Comparison of ENCODE assay signal across 2 cellular contexts in genomic region chr9:92963831-92964606, GRCh38.
TF ChIP-seq lines count a peak whose summit lies in the region.

No MANE protein-coding gene starts in this region.

TF ChIP-seq in GM12878, 131 proteins besides CTCF, POLR2A, EP300 and RAD21 (continues in another document):
- TF ChIP-seq ZZZ3 (IDR thresholded peaks at IDR 0.05; ENCODE audit: control insufficient read depth, insufficient read length, low read depth) (no peak), SPI1 (IDR thresholded peaks at IDR 0.05; ENCODE audit: borderline replicate concordance, insufficient read depth, low read depth, low read length) (peak; percentile 69; the same call in 1 of the 2 replicates), IRF4 (IDR thresholded peaks at IDR 0.05; ENCODE audit: low read depth, low read length) (0 out of 2 replicates have a peak, but pooled peaks have one; percentile 34), SREBF1 (IDR thresholded peaks at IDR 0.05; ENCODE audit: low read length) (no peak), BHLHE40 (IDR thresholded peaks at IDR 0.05; ENCODE audit: borderline replicate concordance in 1 of 2, low read depth in 2 of 2, low read length in 1 of 2) (peak; percentile 60 to 61; a peak in 2 of 4 replicates), STAT3 (IDR thresholded peaks at IDR 0.05; ENCODE audit: low read depth, low read length) (no peak), MEF2B (IDR thresholded peaks at IDR 0.05; ENCODE audit: partially characterized antibody, poor library complexity, severe bottlenecking) (peak; percentile 40), JUNB (IDR thresholded peaks at IDR 0.05) (no peak), PAX8 (IDR thresholded peaks at IDR 0.05) (no peak), SUPT20H (IDR thresholded peaks at IDR 0.05; ENCODE audit: borderline replicate concordance, control insufficient read depth, low read depth, low read length) (no peak), PRDM15 (CRISPR knock-in tag; IDR thresholded peaks at IDR 0.05) (no peak), BCL11A (IDR thresholded peaks at IDR 0.05; ENCODE audit: low read depth, low read length) (no peak), CEBPB (IDR thresholded peaks at IDR 0.05; ENCODE audit: borderline replicate concordance in 1 of 2, low read depth in 2 of 2, low read length in 2 of 2) (peak in 1 of 2 experiments; percentile 71; a peak in 2 of 4 replicates), NFYA (IDR thresholded peaks at IDR 0.05; ENCODE audit: borderline replicate concordance, low read depth, low read length) (no peak), NFXL1 (IDR thresholded peaks at IDR 0.05; ENCODE audit: borderline replicate concordance) (no peak), TCF7 (IDR thresholded peaks at IDR 0.05; ENCODE audit: borderline replicate concordance) (no peak), ZNF217 (IDR thresholded peaks at IDR 0.05) (no peak), YBX1 (IDR thresholded peaks at IDR 0.05) (no peak), CBX3 (IDR thresholded peaks at IDR 0.05; ENCODE audit: borderline replicate concordance, low read depth) (no peak)
- TF ChIP-seq, protein P1, sequence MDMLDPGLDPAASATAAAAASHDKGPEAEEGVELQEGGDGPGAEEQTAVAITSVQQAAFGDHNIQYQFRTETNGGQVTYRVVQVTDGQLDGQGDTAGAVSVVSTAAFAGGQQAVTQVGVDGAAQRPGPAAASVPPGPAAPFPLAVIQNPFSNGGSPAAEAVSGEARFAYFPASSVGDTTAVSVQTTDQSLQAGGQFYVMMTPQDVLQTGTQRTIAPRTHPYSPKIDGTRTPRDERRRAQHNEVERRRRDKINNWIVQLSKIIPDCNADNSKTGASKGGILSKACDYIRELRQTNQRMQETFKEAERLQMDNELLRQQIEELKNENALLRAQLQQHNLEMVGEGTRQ (IDR thresholded peaks at IDR 0.05; ENCODE audit: borderline replicate concordance, low read depth, low read length), result no peak
- TF ChIP-seq, protein P2, sequence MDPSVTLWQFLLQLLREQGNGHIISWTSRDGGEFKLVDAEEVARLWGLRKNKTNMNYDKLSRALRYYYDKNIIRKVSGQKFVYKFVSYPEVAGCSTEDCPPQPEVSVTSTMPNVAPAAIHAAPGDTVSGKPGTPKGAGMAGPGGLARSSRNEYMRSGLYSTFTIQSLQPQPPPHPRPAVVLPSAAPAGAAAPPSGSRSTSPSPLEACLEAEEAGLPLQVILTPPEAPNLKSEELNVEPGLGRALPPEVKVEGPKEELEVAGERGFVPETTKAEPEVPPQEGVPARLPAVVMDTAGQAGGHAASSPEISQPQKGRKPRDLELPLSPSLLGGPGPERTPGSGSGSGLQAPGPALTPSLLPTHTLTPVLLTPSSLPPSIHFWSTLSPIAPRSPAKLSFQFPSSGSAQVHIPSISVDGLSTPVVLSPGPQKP (IDR thresholded peaks at IDR 0.05; ENCODE audit: low read depth, low read length), result no peak
- TF ChIP-seq, protein P3, sequence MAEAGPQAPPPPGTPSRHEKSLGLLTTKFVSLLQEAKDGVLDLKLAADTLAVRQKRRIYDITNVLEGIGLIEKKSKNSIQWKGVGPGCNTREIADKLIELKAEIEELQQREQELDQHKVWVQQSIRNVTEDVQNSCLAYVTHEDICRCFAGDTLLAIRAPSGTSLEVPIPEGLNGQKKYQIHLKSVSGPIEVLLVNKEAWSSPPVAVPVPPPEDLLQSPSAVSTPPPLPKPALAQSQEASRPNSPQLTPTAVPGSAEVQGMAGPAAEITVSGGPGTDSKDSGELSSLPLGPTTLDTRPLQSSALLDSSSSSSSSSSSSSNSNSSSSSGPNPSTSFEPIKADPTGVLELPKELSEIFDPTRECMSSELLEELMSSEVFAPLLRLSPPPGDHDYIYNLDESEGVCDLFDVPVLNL (IDR thresholded peaks at IDR 0.05; ENCODE audit: low read depth, low read length), result no peak
- TF ChIP-seq, protein P4, sequence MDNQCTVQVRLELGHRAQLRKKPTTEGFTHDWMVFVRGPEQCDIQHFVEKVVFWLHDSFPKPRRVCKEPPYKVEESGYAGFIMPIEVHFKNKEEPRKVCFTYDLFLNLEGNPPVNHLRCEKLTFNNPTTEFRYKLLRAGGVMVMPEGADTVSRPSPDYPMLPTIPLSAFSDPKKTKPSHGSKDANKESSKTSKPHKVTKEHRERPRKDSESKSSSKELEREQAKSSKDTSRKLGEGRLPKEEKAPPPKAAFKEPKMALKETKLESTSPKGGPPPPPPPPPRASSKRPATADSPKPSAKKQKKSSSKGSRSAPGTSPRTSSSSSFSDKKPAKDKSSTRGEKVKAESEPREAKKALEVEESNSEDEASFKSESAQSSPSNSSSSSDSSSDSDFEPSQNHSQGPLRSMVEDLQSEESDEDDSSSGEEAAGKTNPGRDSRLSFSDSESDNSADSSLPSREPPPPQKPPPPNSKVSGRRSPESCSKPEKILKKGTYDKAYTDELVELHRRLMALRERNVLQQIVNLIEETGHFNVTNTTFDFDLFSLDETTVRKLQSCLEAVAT (IDR thresholded peaks at IDR 0.05), result peak; percentile 63; the same call in 1 of the 2 replicates

TF ChIP-seq in HEK293T, 16 proteins besides CTCF, POLR2A, EP300 and RAD21:
- TF ChIP-seq ZNF384 (IDR thresholded peaks at IDR 0.05) (no peak), CTBP1 (IDR thresholded peaks at IDR 0.05; ENCODE audit: borderline replicate concordance) (no peak), SP1 (IDR thresholded peaks at IDR 0.05) (no peak), BHLHE40 (IDR thresholded peaks at IDR 0.05; ENCODE audit: borderline replicate concordance) (no peak)
